In genomic region chr19:35211545-35212230, GRCh38 we compare ENCODE assay signal across 1 cellular context.
TF ChIP-seq lines count a peak whose summit lies in the region.

No MANE protein-coding gene starts in this region.

TF ChIP-seq in GM23338, 12 proteins besides CTCF, POLR2A, EP300 and RAD21 (continued from another document):
- TF ChIP-seq ZNF462 (CRISPR knock-in tag; IDR thresholded peaks at IDR 0.05): no peak
- no peak for TF ChIP-seq ZNF331 (CRISPR knock-in tag; IDR thresholded peaks at IDR 0.05; ENCODE audit: low read depth)
- TF ChIP-seq ZNF114 (CRISPR knock-in tag; IDR thresholded peaks at IDR 0.05): no peak
TF ChIP-seq in GM23338: peak in this region for 0.
